Comparison of ENCODE assay signal across 1 cellular context in genomic region chr1:45684402-45684801, GRCh38.
A peak's percentile ranks its signal among the peaks of the same experiment; 100 is the strongest.
TF ChIP-seq lines count a peak whose summit lies in the region.

No MANE protein-coding gene starts in this region.

TF ChIP-seq in HepG2, 621 proteins besides CTCF, POLR2A, EP300 and RAD21:
- TF ChIP-seq ONECUT2 (CRISPR knock-in tag; IDR thresholded peaks at IDR 0.05) (peak; percentile 80), ZSCAN5A (CRISPR knock-in tag; IDR thresholded peaks at IDR 0.05; ENCODE audit: borderline replicate concordance) (no peak), CCAR2 (optimal IDR thresholded peaks at IDR 0.05; ENCODE audit: low read depth, low read length) (no peak), ZNF234 (CRISPR knock-in tag; conservative IDR thresholded peaks at IDR 0.05) (no peak), ZNF580 (CRISPR knock-in tag; IDR thresholded peaks at IDR 0.05; ENCODE audit: borderline replicate concordance, low read depth) (no peak), HNRNPL (IDR thresholded peaks at IDR 0.05; ENCODE audit: low read depth, low read length) (no peak), ZNF740 (CRISPR knock-in tag; IDR thresholded peaks at IDR 0.05) (peak; percentile 70), TCF12 (IDR thresholded peaks at IDR 0.05) (no peak), TCF12 (CRISPR knock-in tag; IDR thresholded peaks at IDR 0.05) (no peak), ZNF615 (CRISPR knock-in tag; IDR thresholded peaks at IDR 0.05; ENCODE audit: borderline replicate concordance) (no peak), ZNF543 (CRISPR knock-in tag; IDR thresholded peaks at IDR 0.05) (no peak), KLF9 (CRISPR knock-in tag; IDR thresholded peaks at IDR 0.05; ENCODE audit: low read depth) (no peak), EHMT2 (IDR thresholded peaks at IDR 0.05; ENCODE audit: borderline replicate concordance, low read depth, low read length) (no peak)
